19 cellular contexts compared by ENCODE assay signal in genomic region chr2:120439067-120439368, GRCh38.
DNase-seq lines count a peak whose midpoint lies in the region; ATAC-seq, FAIRE-seq and TF ChIP-seq lines count a peak whose summit lies in the region.
"Had no signal": no experiment of that assay in that cellular context is flagged by ENCODE, and none has a peak within 500 bp of the region (broad histone marks: within the 10 kb centered on the region; RNA-seq: fewer than 3 reads in every experiment).

No MANE protein-coding gene starts in this region.

- peaks cover 0 to 4% (median 3%) of the 10 kb centered on the region in 5 experiments for H3K9me3 Mint-ChIP-seq in brain
- no peaks in the 10 kb centered on the region for H3K9me3 Mint-ChIP-seq in neural progenitor cell
- H3K9me3 Mint-ChIP-seq: CD4-positive, CD25-positive, alpha-beta regulatory T cell; CD8-positive, alpha-beta T cell; GM23338; HFFc6 had no signal

- H3K9ac ChIP-seq in neural progenitor cell = no peak overlapping the region

- no peaks in the 10 kb centered on the region for H3K36me3 Mint-ChIP-seq in brain
- H3K36me3 Mint-ChIP-seq in neural progenitor cell = no peaks in the 10 kb centered on the region
- H3K36me3 Mint-ChIP-seq: CD4-positive, CD25-positive, alpha-beta regulatory T cell; CD8-positive, alpha-beta T cell had no signal

- H3K27ac ChIP-seq in A549 = peak overlapping the region in 1 of 2 experiments; percentile 17; a peak in 1 of 6 replicates
- H3K27ac ChIP-seq in neural progenitor cell = no peak overlapping the region
- no peak overlapping the region for H3K27ac ChIP-seq in uterus
- H3K27ac ChIP-seq: C4-2B had no signal

- no peaks in the 10 kb centered on the region for H3K9me3 ChIP-seq in A549
- no peaks in the 10 kb centered on the region for H3K9me3 ChIP-seq in neural progenitor cell (ENCODE audit: low read depth)
- H3K9me3 ChIP-seq in uterus = no peaks in the 10 kb centered on the region
- H3K9me3 ChIP-seq: Caco-2, HAP-1 had no signal

- H2AFZ ChIP-seq in neural progenitor cell (replicated peaks) = no peak overlapping the region
- H2AFZ ChIP-seq: GM23338 had no signal

- POLR2A ChIA-PET in A549 (lab: Yijun Ruan, JAX) = no interaction called here

- TF ChIP-seq CTCF in A549 (IDR thresholded peaks at IDR 0.05) (no peak), brain (conservative IDR thresholded peaks at IDR 0.05) (no peak), neural progenitor cell (IDR thresholded peaks at IDR 0.05) (no peak), uterus (IDR thresholded peaks at IDR 0.05) (no peak)

- peaks cover 23% of the 10 kb centered on the region for H4K20me1 ChIP-seq in neural progenitor cell (ENCODE audit: low read depth)

- H3K4me1 ChIP-seq in A549 (peaks cover 15% of the 10 kb centered on the region), neural progenitor cell (peaks cover 31% of the 10 kb centered on the region), uterus (peaks cover 0 to 12% of the 10 kb centered on the region in 2 donors)
- H3K4me1 ChIP-seq: HAP-1 had no signal

- H3K27ac Mint-ChIP-seq in brain = peak overlapping the region in 3 of 5 experiments; percentile 3 to 17 (median 16)
- peak overlapping the region; percentile 24 for H3K27ac Mint-ChIP-seq in neural progenitor cell
- H3K27ac Mint-ChIP-seq: CD4-positive, CD25-positive, alpha-beta regulatory T cell; CD8-positive, alpha-beta T cell; GM23338; HFFc6 had no signal

- DNase-seq in A549 (ENCODE audit: low read depth in 1 of 2, low spot score in 1 of 2) (no peak), H7 (peak; percentile 36), neural progenitor cell (ENCODE audit: low spot score) (no peak), NCI-H1092 (lab: John Stamatoyannopoulos, UW) (no peak), uterus (no peak), DMS114 treated with DMSO at 0.1 percent for 48 hours (lab: John Stamatoyannopoulos, UW; ENCODE audit: unreplicated experiment) (no peak)
- DNase-seq: 8988T; Caco-2; CD4-positive, CD25-positive, alpha-beta regulatory T cell; CD8-positive, alpha-beta T cell; EL; GDM1; HFFc6 had no signal

- H3K79me2 ChIP-seq in neural progenitor cell (ENCODE audit: low read depth) = no peaks in the 10 kb centered on the region

- H3K27me3 Mint-ChIP-seq in brain = peaks cover 19% of the 10 kb centered on the region
- H3K27me3 Mint-ChIP-seq in neural progenitor cell (ENCODE audit: insufficient read depth, low read depth) = peaks cover 56% of the 10 kb centered on the region

- TF ChIP-seq POLR2A in A549 (IDR thresholded peaks at IDR 0.05; ENCODE audit: low read length) (no peak), uterus (IDR thresholded peaks at IDR 0.05) (no peak)

- ATAC-seq in A549 = no peak
- ATAC-seq: CD8-positive, alpha-beta T cell; GM12878; GM23338 had no signal

- peaks cover 59% of the 10 kb centered on the region for H3K4me1 Mint-ChIP-seq in brain
- H3K4me1 Mint-ChIP-seq in neural progenitor cell = peaks cover 23% of the 10 kb centered on the region

- no peak overlapping the region for H3K4me3 Mint-ChIP-seq in brain
- H3K4me3 Mint-ChIP-seq in neural progenitor cell = no peak overlapping the region
- H3K4me3 Mint-ChIP-seq: CD4-positive, CD25-positive, alpha-beta regulatory T cell; CD8-positive, alpha-beta T cell; GM23338; HFFc6 had no signal

- no peak for TF ChIP-seq EP300 in A549 (IDR thresholded peaks at IDR 0.05)

- peaks cover 21% of the 10 kb centered on the region for H3F3A ChIP-seq in neural progenitor cell (ENCODE audit: low read depth)

- no peak overlapping the region for H3K4me3 ChIP-seq in A549
- no peak overlapping the region for H3K4me3 ChIP-seq in H7 (ENCODE audit: insufficient read depth, low read depth, low read length)
- no peak overlapping the region for H3K4me3 ChIP-seq in neural progenitor cell
- H3K4me3 ChIP-seq in uterus = no peak overlapping the region
- H3K4me3 ChIP-seq: GM12878, GM23338, HAP-1 had no signal

- no peak for FAIRE-seq in A549 (lab: Jason Lieb, UNC)
- FAIRE-seq: GM12878, GM19239 had no signal

- H3K27me3 ChIP-seq in H7 (ENCODE audit: control insufficient read depth, insufficient read depth, low read length) (peaks cover 41% of the 10 kb centered on the region), neural progenitor cell (peaks cover 98% of the 10 kb centered on the region), uterus (peaks cover 0 to 5% of the 10 kb centered on the region in 2 donors)

- no peak for TF ChIP-seq RAD21 in A549 (conservative IDR thresholded peaks at IDR 0.05 in 1 of 2, IDR thresholded peaks at IDR 0.05 in 1 of 2)

- CTCF ChIA-PET in A549 (lab: Yijun Ruan, JAX) = interaction anchor here (1.3 to 2.5 kb wide), 2 partner anchors 10 to 96 kb away, joined by 5 to 9 read pairs; no protein-coding TSS in a partner anchor

- intact Hi-C loops in uterus (cut with DNase I; ENCODE audit: low total_unique reads) = no loop called here

- H3K4me2 ChIP-seq in A549 (no peak overlapping the region), neural progenitor cell (no peak overlapping the region)
- H3K4me2 ChIP-seq: GM23338 had no signal

- H3K36me3 ChIP-seq in H7 (replicated peaks; ENCODE audit: control insufficient read depth, insufficient read depth, low read length) (no peaks in the 10 kb centered on the region), neural progenitor cell (no peaks in the 10 kb centered on the region), uterus (no peaks in the 10 kb centered on the region)
- H3K36me3 ChIP-seq: HAP-1 had no signal

TF ChIP-seq in A549, 52 proteins besides CTCF, POLR2A, EP300 and RAD21:
- no peak for TF ChIP-seq CHD2 (IDR thresholded peaks at IDR 0.05; ENCODE audit: low read length, partially characterized antibody)
- TF ChIP-seq ZFP36 (IDR thresholded peaks at IDR 0.05; ENCODE audit: borderline replicate concordance, partially characterized antibody) = peak; percentile 48
- TF ChIP-seq MYC (IDR thresholded peaks at IDR 0.05; ENCODE audit: borderline replicate concordance, low read length) = no peak
TF ChIP-seq in A549: peak in this region for 1.
